25 cellular contexts compared by ENCODE assay signal in genomic region chr1:166676981-166677380, GRCh38.
"Had no signal": no experiment of that assay in that cellular context is flagged by ENCODE, and none has a peak within 500 bp of the region (broad histone marks: within the 10 kb centered on the region; RNA-seq: fewer than 3 reads in every experiment).

No MANE protein-coding gene starts in this region.

- H3K4me3 ChIP-seq: breast epithelium, colonic mucosa, dorsolateral prefrontal cortex, esophagus muscularis mucosa, hepatocyte, left lung, lung, testis, uterus had no signal

- H3K9me3 Mint-ChIP-seq: activated naive CD8-positive, alpha-beta T cell treated with anti-CD3 and anti-CD28 coated beads for 36 hours; central memory CD8-positive, alpha-beta T cell; effector memory CD8-positive, alpha-beta T cell; stimulated activated effector memory CD8-positive, alpha-beta T cell treated with anti-CD3 and anti-CD28 coated beads, Interleukin-12 subunit alpha, Interleukin-12 subunit beta, amount 100 ng/mL, for 72 hours had no signal

- H3K4me2 ChIP-seq: hepatocyte had no signal

- H3K79me2 ChIP-seq: hepatocyte had no signal

- H3K9me3 ChIP-seq: breast epithelium, colonic mucosa, esophagus muscularis mucosa, left lung, testis, uterus had no signal

- H3K27me3 Mint-ChIP-seq: effector memory CD8-positive, alpha-beta T cell had no signal

- DNase-seq: activated CD4-positive, alpha-beta T cell treated with anti-CD3 and anti-CD28 coated beads for 36 hours; activated CD4-positive, alpha-beta T cell treated with anti-CD3 and anti-CD28 coated beads, Interleukin-2, amount 50 U/mL, for 4 hours; activated naive CD4-positive, alpha-beta T cell treated with Interleukin-2 at 50 U/mL for 16 hours; activated naive CD8-positive, alpha-beta T cell treated with anti-CD3 and anti-CD28 coated beads for 36 hours; activated T-cell treated with anti-CD3 and anti-CD28 coated beads, Interleukin-2, amount 50 U/mL, for 48 hours; colonic mucosa; dorsolateral prefrontal cortex; effector memory CD8-positive, alpha-beta T cell; glutamatergic neuron; kidney glomerular epithelial cell; left lung; naive B cell; nucleus accumbens; small intestine; stimulated activated CD4-positive, alpha-beta T cell treated with anti-CD3 and anti-CD28 coated beads, Interleukin-2, amount 100 ng/mL, for 24 hours; testis; trophoblast cell; uterus had no signal

- H3K27ac ChIP-seq: breast epithelium, colonic mucosa, dorsolateral prefrontal cortex, esophagus muscularis mucosa, hepatocyte, left lung, testis, uterus had no signal

- H3K36me3 Mint-ChIP-seq: activated naive CD8-positive, alpha-beta T cell treated with anti-CD3 and anti-CD28 coated beads for 36 hours; naive B cell; stimulated activated effector memory CD8-positive, alpha-beta T cell treated with anti-CD3 and anti-CD28 coated beads, Interleukin-12 subunit alpha, Interleukin-12 subunit beta, amount 100 ng/mL, for 72 hours had no signal

- H3K27ac Mint-ChIP-seq: activated CD4-positive, alpha-beta T cell treated with anti-CD3 and anti-CD28 coated beads for 36 hours; activated naive CD8-positive, alpha-beta T cell treated with anti-CD3 and anti-CD28 coated beads for 36 hours; effector memory CD8-positive, alpha-beta T cell; stimulated activated effector memory CD8-positive, alpha-beta T cell treated with anti-CD3 and anti-CD28 coated beads, Interleukin-12 subunit alpha, Interleukin-12 subunit beta, amount 100 ng/mL, for 72 hours had no signal

- ATAC-seq: activated CD4-positive, alpha-beta T cell treated with anti-CD3 and anti-CD28 coated beads for 36 hours; effector memory CD8-positive, alpha-beta T cell; left lung; sciatic nerve; stimulated activated effector memory CD8-positive, alpha-beta T cell treated with anti-CD3 and anti-CD28 coated beads, Interleukin-12 subunit alpha, Interleukin-12 subunit beta, amount 100 ng/mL, for 72 hours had no signal

- H3K27me3 ChIP-seq: breast epithelium, colonic mucosa, esophagus muscularis mucosa, hepatocyte, left lung, testis, uterus had no signal

- H2AFZ ChIP-seq: hepatocyte had no signal

- H3K4me1 ChIP-seq: breast epithelium, colonic mucosa, esophagus muscularis mucosa, left lung, testis, uterus had no signal

- H3K4me3 Mint-ChIP-seq: activated CD4-positive, alpha-beta T cell treated with anti-CD3 and anti-CD28 coated beads for 36 hours; activated naive CD8-positive, alpha-beta T cell treated with anti-CD3 and anti-CD28 coated beads for 36 hours; central memory CD8-positive, alpha-beta T cell; effector memory CD8-positive, alpha-beta T cell; naive B cell; stimulated activated effector memory CD8-positive, alpha-beta T cell treated with anti-CD3 and anti-CD28 coated beads, Interleukin-12 subunit alpha, Interleukin-12 subunit beta, amount 100 ng/mL, for 72 hours had no signal

- H3K36me3 ChIP-seq: breast epithelium, colonic mucosa, esophagus muscularis mucosa, left lung, uterus had no signal
